Comparison of ENCODE assay signal across 16 cellular contexts in genomic region chr5:92942762-92943161, GRCh38.
DNase-seq lines count a peak whose midpoint lies in the region; ATAC-seq, FAIRE-seq and TF ChIP-seq lines count a peak whose summit lies in the region.
"Had no signal": no experiment of that assay in that cellular context is flagged by ENCODE, and none has a peak within 500 bp of the region (broad histone marks: within the 10 kb centered on the region; RNA-seq: fewer than 3 reads in every experiment).

No MANE protein-coding gene starts in this region.

- DNase-seq in HepG2 (ENCODE audit: low spot score) (peak; percentile 72), right lobe of liver (no peak), HuH-7.5 (ENCODE audit: low spot score) (peak; percentile 10), SW480 (ENCODE audit: low spot score) (peak; percentile 4), transverse colon (no peak)
- DNase-seq: BE2C; CD4-positive, alpha-beta memory T cell; DMS153; GF-D8; GM23248; KG1 had no signal

- H3K4me3 ChIP-seq in HepG2 (replicated peaks in 1 of 3; ENCODE audit: insufficient read depth in 1 of 3, low read depth in 2 of 3, low read length in 3 of 3): no peak overlapping the region
- no peak overlapping the region for H3K4me3 ChIP-seq in right lobe of liver
- no peak overlapping the region for H3K4me3 ChIP-seq in transverse colon
- H3K4me3 ChIP-seq: A549, GM23248 had no signal

- TF ChIP-seq RAD21 in HepG2 (CRISPR knock-in tag; IDR thresholded peaks at IDR 0.05): no peak

- in situ Hi-C loops in HepG2 (cut with HindIII; ENCODE audit: extremely low pct_ligation_motif_present, low pct_unique_long_range_greater_than_20kb) (loop anchor here (10.0 kb wide), 1 partner anchor 302 kb away; no protein-coding TSS in a partner anchor), transverse colon (cut with MboI; ENCODE audit: low pct_ligation_motif_present in 1 of 4, low pct_unique_long_range_greater_than_20kb in 1 of 4, low sequenced_read_pairs in 3 of 4) (no loop called here)

- H3K27ac ChIP-seq in HepG2 (ENCODE audit: extremely low read length, insufficient read depth, low read length) (peak overlapping the region; percentile 91), right lobe of liver (no peak overlapping the region), transverse colon (no peak overlapping the region)
- H3K27ac ChIP-seq: GM23248 had no signal

- POLR2A ChIA-PET in HepG2 (lab: Yijun Ruan, JAX): interaction anchor here (1.2 to 1.4 kb wide), 4 partner anchors 15 to 57 kb away, joined by 3 to 14 read pairs (median 4); no protein-coding TSS in a partner anchor

- no peaks in the 10 kb centered on the region for H3K79me2 ChIP-seq in HepG2 (ENCODE audit: insufficient read depth, low read length)

- H3K27me3 ChIP-seq in HepG2 (ENCODE audit: control insufficient read depth in 1 of 2, insufficient read depth in 2 of 2, low read length in 2 of 2): no peaks in the 10 kb centered on the region
- H3K27me3 ChIP-seq in right lobe of liver: no peaks in the 10 kb centered on the region
- no peaks in the 10 kb centered on the region for H3K27me3 ChIP-seq in transverse colon
- H3K27me3 ChIP-seq: BE2C had no signal

- no peak overlapping the region; the same call in 1 of the 2 replicates for H3K4me2 ChIP-seq in HepG2 (ENCODE audit: low read depth, low read length)
- H3K4me2 ChIP-seq: A549 had no signal

- H3K9ac ChIP-seq in HepG2 (ENCODE audit: insufficient read depth, low read depth, low read length): 0 out of 2 replicates have a peak overlapping the region, but pooled peaks have one; percentile 23
- H3K9ac ChIP-seq: GM23248 had no signal

- CTCF ChIA-PET in HepG2 (lab: Yijun Ruan, JAX; ENCODE audit: low intra/inter-chr PET ratio, low total read pairs): no interaction called here

- BruUV-seq in HepG2 (replicated peaks; lab: Mats Ljungman, UMichigan): no TSS peak

- H3K4me1 ChIP-seq in HepG2 (ENCODE audit: insufficient read depth, low read length) (peaks cover 74% of the 10 kb centered on the region), right lobe of liver (peaks cover 0 to 15% (median 0%) of the 10 kb centered on the region in 4 donors), transverse colon (no peaks in the 10 kb centered on the region)

- no peak overlapping the region for H2AFZ ChIP-seq in HepG2 (ENCODE audit: low read length)
- H2AFZ ChIP-seq: GM23248 had no signal

- H4K20me1 ChIP-seq in HepG2 (ENCODE audit: insufficient read depth, low read length): no peaks in the 10 kb centered on the region

- FAIRE-seq in HepG2 (lab: Jason Lieb, UNC): no peak
- FAIRE-seq: GM19239, H54 had no signal

- ATAC-seq in HepG2 (peak; percentile 65), right lobe of liver (no peak), HG02885 (IDR thresholded peaks at IDR 0.05; ENCODE audit: poor library complexity, unreplicated experiment) (no peak), HG02852 (IDR thresholded peaks at IDR 0.05; ENCODE audit: unreplicated experiment) (no peak)
- ATAC-seq: A549 had no signal

- H3K9me3 ChIP-seq in HepG2 (ENCODE audit: low read length): peaks cover 6% of the 10 kb centered on the region; the same call in 1 of the 2 replicates
- no peaks in the 10 kb centered on the region for H3K9me3 ChIP-seq in right lobe of liver
- H3K9me3 ChIP-seq in transverse colon: no peaks in the 10 kb centered on the region
- H3K9me3 ChIP-seq: BE2C had no signal

- TF ChIP-seq POLR2A in HepG2 (IDR thresholded peaks at IDR 0.05; ENCODE audit: insufficient read depth in 1 of 2, low read depth in 2 of 2, low read length in 2 of 2) (no peak), right lobe of liver (IDR thresholded peaks at IDR 0.05) (no peak), transverse colon (IDR thresholded peaks at IDR 0.05) (no peak)

- H3K36me3 ChIP-seq in HepG2 (replicated peaks in 1 of 2; ENCODE audit: control insufficient read depth in 1 of 2, insufficient read depth in 2 of 2, low read length in 2 of 2) (no peaks in the 10 kb centered on the region), right lobe of liver (no peaks in the 10 kb centered on the region), transverse colon (no peaks in the 10 kb centered on the region)
- H3K36me3 ChIP-seq: BE2C had no signal

- TF ChIP-seq CTCF in HepG2 (CRISPR knock-in tag; IDR thresholded peaks at IDR 0.05) (no peak), right lobe of liver (IDR thresholded peaks at IDR 0.05) (no peak), transverse colon (IDR thresholded peaks at IDR 0.05) (no peak)

- intact Hi-C loops in HepG2 (cut with micrococcal nuclease; ENCODE audit: unreplicated experiment): loop anchor here (10.0 kb wide), 1 partner anchor 302 kb away; no protein-coding TSS in a partner anchor
- intact Hi-C loops in right lobe of liver (cut with DNase I): no loop called here
- intact Hi-C loops in transverse colon (cut with DNase I; ENCODE audit: low total_unique reads): no loop called here

- TF ChIP-seq EP300 in HepG2 (IDR thresholded peaks at IDR 0.05; ENCODE audit: low read depth in 2 of 2, low read length in 2 of 2): peak in 1 of 2 experiments; percentile 87; a peak in 2 of 4 replicates
- TF ChIP-seq EP300 in HepG2 (CRISPR knock-in tag; IDR thresholded peaks at IDR 0.05; ENCODE audit: borderline replicate concordance): no peak; the same call in 1 of the 2 replicates
- no peak for TF ChIP-seq EP300 in transverse colon (IDR thresholded peaks at IDR 0.05; ENCODE audit: low read depth)

TF ChIP-seq in HepG2, 621 proteins besides CTCF, POLR2A, EP300 and RAD21 (continues in another document):
- no peak for TF ChIP-seq JDP2 (CRISPR knock-in tag; IDR thresholded peaks at IDR 0.05; ENCODE audit: borderline replicate concordance)
- no peak for TF ChIP-seq ZBTB40 (IDR thresholded peaks at IDR 0.05)
- TF ChIP-seq ZBTB40 (CRISPR knock-in tag; IDR thresholded peaks at IDR 0.05): no peak
- no peak for TF ChIP-seq KDM1A (CRISPR knock-in tag; IDR thresholded peaks at IDR 0.05)
- 0 out of 2 replicates have a peak, but pooled peaks have one; percentile 32 for TF ChIP-seq NKX3-1 (CRISPR knock-in tag; IDR thresholded peaks at IDR 0.05)
- no peak for TF ChIP-seq TEF (CRISPR knock-in tag; IDR thresholded peaks at IDR 0.05)
- TF ChIP-seq HNRNPL (IDR thresholded peaks at IDR 0.05; ENCODE audit: low read depth, low read length): no peak

Comparison
In these comparisons a context has a peak if more than half of its experiments do, and no peak if none do; other contexts are left out.
1. DNase-seq: peak in HepG2 (single experiment), HuH-7.5 (single experiment) and SW480 (single experiment); none in right lobe of liver (0 of 3) and transverse colon (single experiment).